9 cellular contexts compared by ENCODE assay signal in genomic region chr12:14554281-14555008, GRCh38. TPM values are rescaled to one million over a fixed set of nuclear protein-coding genes. Genes with fewer than 3 reads are reported as not detected.
DNase-seq lines count a peak whose midpoint lies in the region; ATAC-seq and TF ChIP-seq lines count a peak whose summit lies in the region.
"Had no signal": no experiment of that assay in that cellular context is flagged by ENCODE, and none has a peak within 500 bp of the region (broad histone marks: within the 10 kb centered on the region; RNA-seq: fewer than 3 reads in every experiment).

No MANE protein-coding gene starts in this region.

- ATAC-seq in GM21717 (IDR thresholded peaks at IDR 0.05; ENCODE audit: unreplicated experiment) (no peak), HG02763 (IDR thresholded peaks at IDR 0.05; ENCODE audit: unreplicated experiment) (no peak), GM21423 (IDR thresholded peaks at IDR 0.05; ENCODE audit: unreplicated experiment) (no peak)

- H3K4me3 ChIP-seq in HL-60 (replicated peaks; ENCODE audit: insufficient read depth, low read length) (no peak overlapping the region), left ventricle myocardium inferior (peak overlapping the region; percentile 47), skin epidermis (no peak overlapping the region)
- H3K4me3 ChIP-seq: HAP-1 had no signal

- H3K36me3 ChIP-seq in left ventricle myocardium inferior = no peaks in the 10 kb centered on the region
- H3K36me3 ChIP-seq: HAP-1 had no signal

- CTCF ChIA-PET in RWPE1 (lab: Yijun Ruan, JAX) = interaction anchor here (0.6 kb wide), 1 partner anchor 8 kb away, joined by 3 read pairs; no protein-coding TSS in a partner anchor

- no peak for TF ChIP-seq CTCF in HL-60 (IDR thresholded peaks at IDR 0.05; ENCODE audit: insufficient read depth, low read length)
- TF ChIP-seq CTCF in RWPE1 (conservative IDR thresholded peaks at IDR 0.05; ENCODE audit: low read depth) = no peak
- TF ChIP-seq CTCF in left ventricle myocardium inferior (IDR thresholded peaks at IDR 0.05; ENCODE audit: borderline replicate concordance) = peak; percentile 34

- POLR2A ChIA-PET in RWPE1 (lab: Yijun Ruan, JAX; ENCODE audit: low non-redundant PET) = interaction anchor here (0.6 kb wide), 1 partner anchor 55 kb away, joined by 6 read pairs; no protein-coding TSS in a partner anchor

- H3K9me3 ChIP-seq in left ventricle myocardium inferior (replicated peaks) = no peaks in the 10 kb centered on the region
- H3K9me3 ChIP-seq: HAP-1 had no signal

- DNase-seq in HL-60 (ENCODE audit: low read depth in 1 of 2, low spot score in 1 of 2) = peak; percentile 65 to 78
- peak; percentile 15 for DNase-seq in RWPE1 (ENCODE audit: low spot score)
- DNase-seq in left ventricle myocardium inferior = peak; percentile 88
- DNase-seq in NCI-H2196 (lab: John Stamatoyannopoulos, UW; ENCODE audit: unreplicated experiment) = no peak

- intact Hi-C loops in left ventricle myocardium inferior (cut with micrococcal nuclease) = no loop called here

- H3K4me1 ChIP-seq in left ventricle myocardium inferior = peaks cover 35% of the 10 kb centered on the region
- H3K4me1 ChIP-seq: HAP-1 had no signal

- no peaks in the 10 kb centered on the region for H3K27me3 ChIP-seq in HL-60 (ENCODE audit: insufficient read depth, poor library complexity, severe bottlenecking)
- H3K27me3 ChIP-seq in left ventricle myocardium inferior (ENCODE audit: low read depth) = no peaks in the 10 kb centered on the region

- H3K27ac ChIP-seq in HL-60 (replicated peaks) (no peak overlapping the region), RWPE1 (no peak overlapping the region), left ventricle myocardium inferior (replicated peaks) (peak overlapping the region; percentile 89), skin epidermis (peak overlapping the region in 14 of 21 experiments; percentile 3 to 72 (median 39))

RNA-seq across cellular contexts. Expression of gene PLBD1, which starts 13.2 kb away (rescaled TPM):
- total RNA-seq in left ventricle myocardium inferior = 29.1 TPM

Comparison
In these comparisons a context has a peak if more than half of its experiments do, and no peak if none do; other contexts are left out.
1. H3K27ac ChIP-seq: peak in left ventricle myocardium inferior (single experiment) and skin epidermis (14 of 21); none in HL-60 (single experiment) and RWPE1 (single experiment).